Comparison of ENCODE assay signal across 8 cellular contexts in genomic region chr6:37049990-37050853, GRCh38. TPM values are rescaled to one million over a fixed set of nuclear protein-coding genes. Genes with fewer than 3 reads are reported as not detected.
DNase-seq lines count a peak whose midpoint lies in the region; ATAC-seq and TF ChIP-seq lines count a peak whose summit lies in the region.

No MANE protein-coding gene starts in this region.

- no peaks in the 10 kb centered on the region for H3K27me3 Mint-ChIP-seq in T-helper 1 cell treated with Interleukin-12 subunit alpha and Interleukin-12 subunit beta and Interleukin-4 antibody, amounts not matched to agents 30 μg/mL and 1 μg/mL, for 36 hours (ENCODE audit: low read depth)
- no peaks in the 10 kb centered on the region for H3K27me3 Mint-ChIP-seq in activated naive CD8-positive, alpha-beta T cell treated with anti-CD3 and anti-CD28 coated beads, Interleukin-2, amount 50 U/mL, for 24 hours
- no peaks in the 10 kb centered on the region for H3K27me3 Mint-ChIP-seq in natural killer cell treated with Interleukin-12 subunit alpha and Interleukin-12 subunit beta and Interleukin-15 and Interleukin-18, amount 100 ng/mL, for 72 hours

- H3K9me3 ChIP-seq in tibial artery = no peaks in the 10 kb centered on the region

- intact Hi-C loops in tibial artery (cut with DNase I; ENCODE audit: low total_unique reads) = loop anchor here (10.0 kb wide), 3 partner anchors 55 to 645 kb away; partner anchors contain the start of gene MDGA1

- peak; percentile 77 for DNase-seq in activated naive CD8-positive, alpha-beta T cell treated with anti-CD3 and anti-CD28 coated beads, Interleukin-2, amount 50 U/mL, for 24 hours
- DNase-seq in natural killer cell treated with Interleukin-12 subunit alpha and Interleukin-12 subunit beta and Interleukin-15 and Interleukin-18, amount 100 ng/mL, for 72 hours (ENCODE audit: low spot score) = peak; percentile 97
- DNase-seq in tibial artery (peak; percentile 64 to 74), dedifferentiated amniotic fluid mesenchymal stem cell (ENCODE audit: extremely low spot score) (no peak), HuH-7 (ENCODE audit: low spot score) (no peak)

- H3K36me3 ChIP-seq in tibial artery = no peaks in the 10 kb centered on the region

- no peak overlapping the region for H3K27ac ChIP-seq in tibial artery

- peak overlapping the region; percentile 95 for H3K4me3 Mint-ChIP-seq in T-helper 1 cell treated with Interleukin-12 subunit alpha and Interleukin-12 subunit beta and Interleukin-4 antibody, amounts not matched to agents 30 μg/mL and 1 μg/mL, for 36 hours
- peak overlapping the region; percentile 87 for H3K4me3 Mint-ChIP-seq in activated naive CD8-positive, alpha-beta T cell treated with anti-CD3 and anti-CD28 coated beads, Interleukin-2, amount 50 U/mL, for 24 hours
- peak overlapping the region; percentile 98 for H3K4me3 Mint-ChIP-seq in natural killer cell treated with Interleukin-12 subunit alpha and Interleukin-12 subunit beta and Interleukin-15 and Interleukin-18, amount 100 ng/mL, for 72 hours

- H3K27ac Mint-ChIP-seq in T-helper 1 cell treated with Interleukin-12 subunit alpha and Interleukin-12 subunit beta and Interleukin-4 antibody, amounts not matched to agents 30 μg/mL and 1 μg/mL, for 36 hours = peak overlapping the region; percentile 98
- H3K27ac Mint-ChIP-seq in activated naive CD8-positive, alpha-beta T cell treated with anti-CD3 and anti-CD28 coated beads, Interleukin-2, amount 50 U/mL, for 24 hours = peak overlapping the region; percentile 99
- H3K27ac Mint-ChIP-seq in natural killer cell treated with Interleukin-12 subunit alpha and Interleukin-12 subunit beta and Interleukin-15 and Interleukin-18, amount 100 ng/mL, for 72 hours = peak overlapping the region; percentile 98 to 100

- peaks cover 0 to 6% of the 10 kb centered on the region in 2 donors for H3K27me3 ChIP-seq in tibial artery

- TF ChIP-seq CTCF in tibial artery (IDR thresholded peaks at IDR 0.05) = no peak

- peaks cover 74% of the 10 kb centered on the region for H3K4me1 Mint-ChIP-seq in T-helper 1 cell treated with Interleukin-12 subunit alpha and Interleukin-12 subunit beta and Interleukin-4 antibody, amounts not matched to agents 30 μg/mL and 1 μg/mL, for 36 hours (ENCODE audit: low read depth)
- H3K4me1 Mint-ChIP-seq in activated naive CD8-positive, alpha-beta T cell treated with anti-CD3 and anti-CD28 coated beads, Interleukin-2, amount 50 U/mL, for 24 hours = peaks cover 70% of the 10 kb centered on the region
- H3K4me1 Mint-ChIP-seq in natural killer cell treated with Interleukin-12 subunit alpha and Interleukin-12 subunit beta and Interleukin-15 and Interleukin-18, amount 100 ng/mL, for 72 hours (ENCODE audit: low read depth in 2 of 2) = peaks cover 66 to 68% of the 10 kb centered on the region in 2 donors

- peaks cover 0 to 10% (median 1%) of the 10 kb centered on the region in 4 donors for H3K4me1 ChIP-seq in tibial artery

- H3K36me3 Mint-ChIP-seq in T-helper 1 cell treated with Interleukin-12 subunit alpha and Interleukin-12 subunit beta and Interleukin-4 antibody, amounts not matched to agents 30 μg/mL and 1 μg/mL, for 36 hours (ENCODE audit: low read depth) = peaks cover 11% of the 10 kb centered on the region
- peaks cover 5% of the 10 kb centered on the region for H3K36me3 Mint-ChIP-seq in activated naive CD8-positive, alpha-beta T cell treated with anti-CD3 and anti-CD28 coated beads, Interleukin-2, amount 50 U/mL, for 24 hours (ENCODE audit: low read depth)
- H3K36me3 Mint-ChIP-seq in natural killer cell treated with Interleukin-12 subunit alpha and Interleukin-12 subunit beta and Interleukin-15 and Interleukin-18, amount 100 ng/mL, for 72 hours = peaks cover 7% of the 10 kb centered on the region

- ATAC-seq in GM21529 (IDR thresholded peaks at IDR 0.05; ENCODE audit: unreplicated experiment) = peak; percentile 45
- ATAC-seq in activated naive CD8-positive, alpha-beta T cell treated with anti-CD3 and anti-CD28 coated beads, Interleukin-2, amount 50 U/mL, for 24 hours = peak; percentile 57
- peak; percentile 73 to 77 for ATAC-seq in natural killer cell treated with Interleukin-12 subunit alpha and Interleukin-12 subunit beta and Interleukin-15 and Interleukin-18, amount 100 ng/mL, for 72 hours
- ATAC-seq in HG02852 (IDR thresholded peaks at IDR 0.05; ENCODE audit: unreplicated experiment) = no peak

- no peaks in the 10 kb centered on the region for H3K9me3 Mint-ChIP-seq in T-helper 1 cell treated with Interleukin-12 subunit alpha and Interleukin-12 subunit beta and Interleukin-4 antibody, amounts not matched to agents 30 μg/mL and 1 μg/mL, for 36 hours
- H3K9me3 Mint-ChIP-seq in activated naive CD8-positive, alpha-beta T cell treated with anti-CD3 and anti-CD28 coated beads, Interleukin-2, amount 50 U/mL, for 24 hours = no peaks in the 10 kb centered on the region
- H3K9me3 Mint-ChIP-seq in natural killer cell treated with Interleukin-12 subunit alpha and Interleukin-12 subunit beta and Interleukin-15 and Interleukin-18, amount 100 ng/mL, for 72 hours = no peaks in the 10 kb centered on the region

- H3K4me3 ChIP-seq in tibial artery = no peak overlapping the region

RNA-seq across cellular contexts. Expression of gene FGD2, which starts 44.8 kb away (rescaled TPM):
- 1 to 10 TPM; 9.1 to 9.3 TPM for total RNA-seq in natural killer cell treated with Interleukin-12 subunit alpha and Interleukin-12 subunit beta and Interleukin-15 and Interleukin-18, amount 100 ng/mL, for 72 hours

Comparison
In these comparisons a context has a peak if more than half of its experiments do, and no peak if none do; other contexts are left out.
1. DNase-seq: peak in activated naive CD8-positive, alpha-beta T cell treated with anti-CD3 and anti-CD28 coated beads, Interleukin-2, amount 50 U/mL, for 24 hours (single experiment), natural killer cell treated with Interleukin-12 subunit alpha and Interleukin-12 subunit beta and Interleukin-15 and Interleukin-18, amount 100 ng/mL, for 72 hours (single experiment) and tibial artery (2 of 2); none in dedifferentiated amniotic fluid mesenchymal stem cell (single experiment) and HuH-7 (single experiment).
2. Peak in every context shown above with its lines, with median percentiles within 50 percentile points of each other: H3K27ac Mint-ChIP-seq and H3K4me3 Mint-ChIP-seq.